ENCODE assay signal across 1 cellular context in the genomic region with DNA sequence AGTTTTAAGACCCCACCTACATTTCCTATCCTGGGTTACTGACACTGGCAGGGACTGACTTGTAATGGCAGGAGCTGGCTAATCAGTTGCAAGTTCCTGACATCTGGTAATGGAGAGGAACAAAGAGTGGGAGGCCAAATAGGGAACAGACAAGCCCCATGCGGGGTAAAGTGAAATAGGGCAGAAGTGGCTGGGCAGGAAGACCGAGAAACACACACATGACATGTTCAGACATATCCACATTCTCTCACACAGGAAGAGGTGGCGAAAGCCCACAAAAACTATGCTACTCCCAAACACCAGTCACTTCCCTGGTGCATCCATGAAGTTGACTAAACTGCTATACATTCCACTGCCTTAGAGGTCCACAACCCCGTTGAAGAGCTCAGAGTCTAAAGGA.
TF ChIP-seq lines count a peak whose summit lies in the region.

No MANE protein-coding gene starts in this region.

TF ChIP-seq in WTC11, 78 proteins besides CTCF, POLR2A, EP300 and RAD21 (continued from another document):
- TF ChIP-seq, protein P1, sequence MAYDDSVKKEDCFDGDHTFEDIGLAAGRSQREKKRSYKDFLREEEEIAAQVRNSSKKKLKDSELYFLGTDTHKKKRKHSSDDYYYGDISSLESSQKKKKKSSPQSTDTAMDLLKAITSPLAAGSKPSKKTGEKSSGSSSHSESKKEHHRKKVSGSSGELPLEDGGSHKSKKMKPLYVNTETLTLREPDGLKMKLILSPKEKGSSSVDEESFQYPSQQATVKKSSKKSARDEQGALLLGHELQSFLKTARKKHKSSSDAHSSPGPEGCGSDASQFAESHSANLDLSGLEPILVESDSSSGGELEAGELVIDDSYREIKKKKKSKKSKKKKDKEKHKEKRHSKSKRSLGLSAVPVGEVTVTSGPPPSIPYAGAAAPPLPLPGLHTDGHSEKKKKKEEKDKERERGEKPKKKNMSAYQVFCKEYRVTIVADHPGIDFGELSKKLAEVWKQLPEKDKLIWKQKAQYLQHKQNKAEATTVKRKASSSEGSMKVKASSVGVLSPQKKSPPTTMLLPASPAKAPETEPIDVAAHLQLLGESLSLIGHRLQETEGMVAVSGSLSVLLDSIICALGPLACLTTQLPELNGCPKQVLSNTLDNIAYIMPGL (CRISPR knock-in tag; IDR thresholded peaks at IDR 0.05): no peak
- no peak for TF ChIP-seq GRHL2 (CRISPR knock-in tag; IDR thresholded peaks at IDR 0.05; ENCODE audit: insufficient replicate concordance, severe bottlenecking)
- TF ChIP-seq, protein P2, sequence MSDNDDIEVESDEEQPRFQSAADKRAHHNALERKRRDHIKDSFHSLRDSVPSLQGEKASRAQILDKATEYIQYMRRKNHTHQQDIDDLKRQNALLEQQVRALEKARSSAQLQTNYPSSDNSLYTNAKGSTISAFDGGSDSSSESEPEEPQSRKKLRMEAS (CRISPR knock-in tag; IDR thresholded peaks at IDR 0.05): no peak
- TF ChIP-seq JAZF1 (CRISPR knock-in tag; IDR thresholded peaks at IDR 0.05): no peak
- no peak for TF ChIP-seq HMGA2 (CRISPR knock-in tag; IDR thresholded peaks at IDR 0.05)
- TF ChIP-seq, protein P3, sequence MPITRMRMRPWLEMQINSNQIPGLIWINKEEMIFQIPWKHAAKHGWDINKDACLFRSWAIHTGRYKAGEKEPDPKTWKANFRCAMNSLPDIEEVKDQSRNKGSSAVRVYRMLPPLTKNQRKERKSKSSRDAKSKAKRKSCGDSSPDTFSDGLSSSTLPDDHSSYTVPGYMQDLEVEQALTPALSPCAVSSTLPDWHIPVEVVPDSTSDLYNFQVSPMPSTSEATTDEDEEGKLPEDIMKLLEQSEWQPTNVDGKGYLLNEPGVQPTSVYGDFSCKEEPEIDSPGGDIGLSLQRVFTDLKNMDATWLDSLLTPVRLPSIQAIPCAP (CRISPR knock-in tag; IDR thresholded peaks at IDR 0.05): no peak
- TF ChIP-seq IRF2 (CRISPR knock-in tag; IDR thresholded peaks at IDR 0.05; ENCODE audit: borderline replicate concordance, low read depth): no peak
